21 cellular contexts compared by ENCODE assay signal in the genomic region with DNA sequence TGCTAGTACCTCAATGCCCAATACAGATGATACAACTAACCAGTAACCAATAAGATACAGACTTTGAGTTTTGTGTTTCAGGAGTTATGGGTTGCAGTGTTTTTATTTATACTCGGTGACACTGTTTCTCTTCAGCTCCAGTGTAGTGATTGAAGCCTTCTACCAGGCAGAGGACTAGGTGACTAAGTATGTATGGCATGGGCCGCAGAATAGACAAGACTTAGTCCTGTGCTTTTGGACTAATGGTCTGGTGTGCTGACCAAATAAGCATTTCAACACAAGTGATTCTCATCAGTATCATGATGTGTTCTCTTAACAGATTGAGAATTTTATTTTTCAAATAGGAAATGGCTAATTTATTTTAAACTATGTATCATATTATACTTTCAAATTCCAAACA. TPM values are rescaled to one million over a fixed set of nuclear protein-coding genes. Genes with fewer than 3 reads are reported as not detected.
"Had no signal": no experiment of that assay in that cellular context is flagged by ENCODE, and none has a peak within 500 bp of the region (broad histone marks: within the 10 kb centered on the region; RNA-seq: fewer than 3 reads in every experiment).

No MANE protein-coding gene starts in this region.

RNA-seq across cellular contexts. Expression of gene OR4F6, which starts 15.3 kb away (rescaled TPM):
- total RNA-seq: activated naive CD4-positive, alpha-beta T cell treated with anti-CD3 and anti-CD28 coated beads for 36 hours; activated naive CD4-positive, alpha-beta T cell treated with anti-CD3 and anti-CD28 coated beads, Interleukin-2, amount 50 U/mL, for 72 hours; activated naive CD8-positive, alpha-beta T cell treated with anti-CD3 and anti-CD28 coated beads for 36 hours; activated naive CD8-positive, alpha-beta T cell treated with anti-CD3 and anti-CD28 coated beads, Interleukin-2, amount 10 ng/mL, durations not matched to agents 7 days and 5 days; activated T-cell treated with anti-CD3 and anti-CD28 coated beads, Interleukin-2, amount 50 U/mL, for 4 hours; activated T-cell treated with anti-CD3 and anti-CD28 coated beads, Interleukin-2, amount 50 U/mL, for 72 hours; activated T-helper 1 cell treated with anti-CD3 and anti-CD28 coated beads, Interleukin-12 subunit alpha, Interleukin-12 subunit beta, Interleukin-2, Interleukin-4 antibody, amounts not matched to agents 30 ng/mL and 10 ng/mL and 1 ng/mL, durations not matched to agents 14 hours and 24 hours and 36 hours; activated T-helper 17 cell treated with anti-CD3 and anti-CD28 coated beads, Interleukin-2, amount 50 U/mL, for 72 hours; activated T-helper 2 cell treated with anti-CD3 and anti-CD28 coated beads, Interferon-gamma antibody, Interleukin-2, Interleukin-4, amounts not matched to agents 10 μg/mL and 5 μg/mL and 100 μg/mL, durations not matched to agents 14 hours and 24 hours and 36 hours; adrenal gland; aorta; ascending aorta; astrocyte; body of pancreas; breast epithelium; bronchial epithelial cell; cardiac muscle cell; cardiac septum; cerebellum; chondrocyte had no signal
- polyA plus RNA-seq: adipose tissue, adrenal gland, aorta, cardiac muscle cell had no signal

RNA-seq across cellular contexts. Expression of gene OR4F15, which starts 24.0 kb away (rescaled TPM):
- total RNA-seq: activated naive CD4-positive, alpha-beta T cell treated with anti-CD3 and anti-CD28 coated beads for 36 hours; activated naive CD4-positive, alpha-beta T cell treated with anti-CD3 and anti-CD28 coated beads, Interleukin-2, amount 50 U/mL, for 72 hours; activated naive CD8-positive, alpha-beta T cell treated with anti-CD3 and anti-CD28 coated beads for 36 hours; activated naive CD8-positive, alpha-beta T cell treated with anti-CD3 and anti-CD28 coated beads, Interleukin-2, amount 10 ng/mL, durations not matched to agents 7 days and 5 days; activated T-cell treated with anti-CD3 and anti-CD28 coated beads, Interleukin-2, amount 50 U/mL, for 4 hours; activated T-cell treated with anti-CD3 and anti-CD28 coated beads, Interleukin-2, amount 50 U/mL, for 72 hours; activated T-helper 1 cell treated with anti-CD3 and anti-CD28 coated beads, Interleukin-12 subunit alpha, Interleukin-12 subunit beta, Interleukin-2, Interleukin-4 antibody, amounts not matched to agents 30 ng/mL and 10 ng/mL and 1 ng/mL, durations not matched to agents 14 hours and 24 hours and 36 hours; activated T-helper 17 cell treated with anti-CD3 and anti-CD28 coated beads, Interleukin-2, amount 50 U/mL, for 72 hours; activated T-helper 2 cell treated with anti-CD3 and anti-CD28 coated beads, Interferon-gamma antibody, Interleukin-2, Interleukin-4, amounts not matched to agents 10 μg/mL and 5 μg/mL and 100 μg/mL, durations not matched to agents 14 hours and 24 hours and 36 hours; adrenal gland; aorta; ascending aorta; astrocyte; body of pancreas; breast epithelium; bronchial epithelial cell; cardiac muscle cell; cardiac septum; cerebellum; chondrocyte had no signal
- polyA plus RNA-seq: adipose tissue, adrenal gland, aorta, cardiac muscle cell had no signal
